Comparison of ENCODE assay signal across 11 cellular contexts in the genomic region with DNA sequence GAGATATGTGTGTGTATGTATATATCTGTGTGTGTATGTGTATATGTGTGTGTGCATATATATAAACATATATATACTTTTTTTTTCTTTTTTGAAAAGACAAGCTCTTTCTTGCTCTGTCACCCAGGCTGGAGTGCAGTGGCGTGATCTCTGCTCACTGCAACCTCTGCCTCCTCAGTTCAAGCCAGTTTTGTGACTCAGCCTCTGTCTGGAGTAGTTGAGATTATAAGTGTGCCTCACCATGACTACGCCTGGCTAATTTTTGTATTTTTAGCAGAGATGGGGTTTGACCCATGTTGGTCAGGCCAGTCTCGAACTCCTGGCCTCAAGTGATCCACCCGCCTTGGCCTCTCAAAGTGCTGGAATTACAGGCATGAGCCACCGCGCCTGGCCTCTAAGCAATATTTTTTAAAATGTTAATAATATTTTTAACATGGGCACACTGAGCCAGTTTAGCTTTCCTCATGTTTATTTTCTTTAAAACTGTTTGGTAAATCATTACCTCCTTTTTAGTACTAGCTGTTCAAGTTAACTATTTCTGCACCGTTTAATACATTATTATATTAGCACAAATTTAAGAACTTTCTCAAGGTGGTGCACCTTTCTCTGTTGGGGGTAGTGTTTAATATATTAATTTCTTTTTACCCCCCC. TPM values are rescaled to one million over a fixed set of nuclear protein-coding genes. Genes with fewer than 3 reads are reported as not detected.
DNase-seq lines count a peak whose midpoint lies in the region; ATAC-seq lines count a peak whose summit lies in the region.
"Had no signal": no experiment of that assay in that cellular context is flagged by ENCODE, and none has a peak within 500 bp of the region (broad histone marks: within the 10 kb centered on the region; RNA-seq: fewer than 3 reads in every experiment).

No MANE protein-coding gene starts in this region.

- peak overlapping the region; percentile 99 for H3K27ac ChIP-seq in GM23248

- peaks cover 40% of the 10 kb centered on the region for H3K79me2 ChIP-seq in GM23248 (ENCODE audit: insufficient read depth)

- DNase-seq in GM23248 (peak; percentile 94), RKO (ENCODE audit: low spot score) (peak; percentile 68), fibroblast of gingiva (ENCODE audit: low read depth) (peak; percentile 77), renal cortical epithelial cell (ENCODE audit: low read depth) (peak; percentile 95), NCI-H69 (lab: John Stamatoyannopoulos, UW) (no peak)
- DNase-seq in stimulated activated naive CD4-positive, alpha-beta T cell treated with Interleukin-2 at 50 U/mL for 16 hours (lab: John Stamatoyannopoulos, UW), result no peak
- DNase-seq: glutamatergic neuron; NCI-H524; stimulated activated CD4-positive, alpha-beta T cell treated with anti-CD3 and anti-CD28 coated beads, Interleukin-15, amount 100 ng/mL, for 24 hours; stimulated activated naive CD4-positive, alpha-beta T cell had no signal

- 18 to 22% methylated on average over 7 of the region's 7 CpGs for WGBS in GM23248 (ENCODE audit: low coverage in 1 of 2, low lambda C conversion rate in 2 of 2, missing lambda C conversion rate in 2 of 2), 2 experiments

- H3K4me2 ChIP-seq in GM23248 (ENCODE audit: unreplicated experiment), result peak overlapping the region; percentile 81

- in situ Hi-C loops in GM23248 (cut with MboI), result no loop called here

- H4K20me1 ChIP-seq in GM23248 (ENCODE audit: insufficient read depth), result no peaks in the 10 kb centered on the region

- H3K9ac ChIP-seq in GM23248, result peak overlapping the region; percentile 90

- no peak overlapping the region for H2AFZ ChIP-seq in GM23248

- H3F3A ChIP-seq in GM23248 (ENCODE audit: insufficient read depth), result peaks cover 32% of the 10 kb centered on the region

- no peaks in the 10 kb centered on the region for H3K9me3 ChIP-seq in GM23248 (ENCODE audit: low read depth)

- no peaks in the 10 kb centered on the region for H3K27me3 ChIP-seq in GM23248 (replicated peaks; ENCODE audit: insufficient read depth)

- ATAC-seq in GM18870 (IDR thresholded peaks at IDR 0.05; ENCODE audit: unreplicated experiment), result no peak

- peaks cover 42% of the 10 kb centered on the region for H3K4me1 ChIP-seq in GM23248 (ENCODE audit: insufficient read depth)

- H3K9me2 ChIP-seq in GM23248 (ENCODE audit: insufficient read depth), result no peaks in the 10 kb centered on the region

- H3K36me3 ChIP-seq in GM23248 (ENCODE audit: low read depth), result no peaks in the 10 kb centered on the region

- peak overlapping the region; percentile 60 for H3K4me3 ChIP-seq in GM23248

RNA-seq across cellular contexts. Expression of a gene that starts 33.3 kb away (rescaled TPM):
- total RNA-seq in GM23248 (2014; rRNA removed; shearing (Covaris generic)), result 3.5 and 7.1 TPM in 2 replicates
- polyA plus RNA-seq in GM23248 (2016; fragmentation: Nextera tagmentation; extraction: Ambion mirVana), result 5.0 and 5.2 TPM in 2 replicates
- total RNA-seq in renal cortical epithelial cell, result 12.7 and 19.5 TPM in 2 replicates

Comparison
In these comparisons a context has a peak if more than half of its experiments do, and no peak if none do; other contexts are left out.
1. DNase-seq: peak in GM23248 (single experiment), RKO (single experiment), fibroblast of gingiva (single experiment) and renal cortical epithelial cell (single experiment); none in stimulated activated naive CD4-positive, alpha-beta T cell treated with Interleukin-2 at 50 U/mL for 16 hours (single experiment) and NCI-H69 (single experiment).